In genomic region chr2:240586198-240586918, GRCh38 we compare ENCODE assay signal across 8 cellular contexts. TPM values are rescaled to one million over a fixed set of nuclear protein-coding genes. Genes with fewer than 3 reads are reported as not detected.
DNase-seq lines count a peak whose midpoint lies in the region; ATAC-seq and TF ChIP-seq lines count a peak whose summit lies in the region.

Gene CAPN10 (plus strand): TSS chr2:240586734. CDS start chr2:240586912, 178 bp downstream.

- H3K4me1 ChIP-seq in CD8-positive, alpha-beta T cell (ENCODE audit: insufficient read depth, low read length), result peaks cover 37% of the 10 kb centered on the region

- H3K27me3 ChIP-seq in CD8-positive, alpha-beta T cell (ENCODE audit: insufficient read depth, low read length), result no peaks in the 10 kb centered on the region

- intact Hi-C loops in CD8-positive, alpha-beta T cell (cut with DNase I, micrococcal nuclease), result loop anchor here (1.0 to 10.0 kb wide), 10 partner anchors 18 to 1116 kb away; partner anchors contain the start of genes GPR35 (in 1 of the 2), ING5 (in 1 of the 2), NDUFA10 (in 1 of the 2) and PASK (in 1 of the 2)

- no peaks in the 10 kb centered on the region for H3K27me3 Mint-ChIP-seq in CD8-positive, alpha-beta T cell (ENCODE audit: low read depth)

- ATAC-seq in CD8-positive, alpha-beta T cell, result peak; percentile 80
- peak; percentile 51 for ATAC-seq in GM19467 (IDR thresholded peaks at IDR 0.05; ENCODE audit: unreplicated experiment)

- H3K4me1 Mint-ChIP-seq in CD8-positive, alpha-beta T cell (ENCODE audit: low read depth), result peaks cover 57% of the 10 kb centered on the region

- no peaks in the 10 kb centered on the region for H3K9me3 ChIP-seq in CD8-positive, alpha-beta T cell (ENCODE audit: low read length)

- POLR2A ChIA-PET in CD8-positive, alpha-beta T cell (lab: Charles Lee), result interaction anchor here (0.6 to 4.8 kb wide), 18 partner anchors 9 to 730 kb away, joined by 3 to 88 read pairs (median 4); partner anchors contain the start of genes DUSP28 and RNPEPL1

- H3K27ac ChIP-seq in CD8-positive, alpha-beta T cell (ENCODE audit: low read depth, low read length), result peak within 1 kb of the TSS; percentile 86

- peak; percentile 92 to 97 (median 97) for DNase-seq in CD8-positive, alpha-beta T cell
- DNase-seq in HS-27A (ENCODE audit: low read depth) (peak; percentile 43), NK-92 (lab: John Stamatoyannopoulos, UW; ENCODE audit: unreplicated experiment) (peak; percentile 50), medulla oblongata (ENCODE audit: extremely low spot score) (peak; percentile 97)
- DNase-seq in activated CD8-positive, alpha-beta memory T cell treated with anti-CD3 and anti-CD28 coated beads for 1 hour (ENCODE audit: extremely low read depth in 1 of 2, low read depth in 1 of 2), result peak; percentile 89 to 95
- DNase-seq in effector CD8-positive, alpha-beta T cell (lab: John Stamatoyannopoulos, UW), result peak; percentile 91
- DNase-seq in stimulated activated CD8-positive, alpha-beta memory T cell treated with anti-CD3 and anti-CD28 coated beads, Interleukin-12 subunit alpha, Interleukin-12 subunit beta, amount 100 ng/mL, for 1 hour (ENCODE audit: low read depth), result peak; percentile 95

- no peak for TF ChIP-seq CTCF in CD8-positive, alpha-beta T cell (IDR thresholded peaks at IDR 0.05)

- peak within 1 kb of the TSS; percentile 95 for H3K4me3 ChIP-seq in CD8-positive, alpha-beta T cell (ENCODE audit: low read depth, low read length)

- H3K4me3 Mint-ChIP-seq in CD8-positive, alpha-beta T cell, result peak within 1 kb of the TSS; percentile 88

- CTCF ChIA-PET in CD8-positive, alpha-beta T cell (lab: Charles Lee), result interaction anchor here (0.9 to 5.4 kb wide), 11 partner anchors 13 to 102 kb away, joined by 3 to 37 read pairs (median 6); partner anchors contain the start of genes ANKMY1, DUSP28 and RNPEPL1

- peaks cover 40% of the 10 kb centered on the region for H3K36me3 Mint-ChIP-seq in CD8-positive, alpha-beta T cell

- peaks cover 6% of the 10 kb centered on the region for H3K36me3 ChIP-seq in CD8-positive, alpha-beta T cell (ENCODE audit: insufficient read depth, low read length)

- H3K27ac Mint-ChIP-seq in CD8-positive, alpha-beta T cell, result peak within 1 kb of the TSS; percentile 94

- no peaks in the 10 kb centered on the region for H3K9me3 Mint-ChIP-seq in CD8-positive, alpha-beta T cell

RNA-seq across cellular contexts. Expression of gene CAPN10, which starts in this region (rescaled TPM):
- 10 to 100 TPM; 65.9 to 68.9 TPM for total RNA-seq in CD8-positive, alpha-beta T cell

Comparison
In these comparisons a context has a peak if more than half of its experiments do, and no peak if none do; other contexts are left out.
1. Peak in every context shown above with its lines: DNase-seq, ATAC-seq, H3K4me3 ChIP-seq and H3K27ac ChIP-seq.
2. DNase-seq: peak in every context shown above with its lines; median percentile 97 in CD8-positive, alpha-beta T cell; 97 in medulla oblongata; 95 in stimulated activated CD8-positive, alpha-beta memory T cell treated with anti-CD3 and anti-CD28 coated beads, Interleukin-12 subunit alpha, Interleukin-12 subunit beta, amount 100 ng/mL, for 1 hour; 92 in activated CD8-positive, alpha-beta memory T cell treated with anti-CD3 and anti-CD28 coated beads for 1 hour; 91 in effector CD8-positive, alpha-beta T cell; 50 in NK-92; 43 in HS-27A.